Comparison of ENCODE assay signal across 1 cellular context in the genomic region with DNA sequence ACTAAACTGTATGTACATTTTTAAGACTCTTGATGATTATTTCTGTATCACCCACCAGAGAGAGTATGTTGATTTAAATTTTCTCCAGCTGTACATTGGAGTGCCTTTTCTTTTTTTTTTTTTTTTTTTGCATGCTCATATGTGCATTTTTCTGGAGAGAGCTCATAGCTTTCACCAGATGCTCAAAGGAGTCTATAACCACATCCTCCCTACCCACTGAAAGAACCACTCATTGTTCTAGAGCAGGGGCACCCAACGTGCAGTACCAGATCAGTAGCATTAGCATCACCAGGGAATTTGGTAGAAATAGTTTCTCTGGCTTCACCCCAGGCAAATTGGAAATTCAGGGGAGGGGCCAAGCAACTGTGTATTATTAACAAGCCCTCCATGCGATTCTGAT.
TF ChIP-seq lines count a peak whose summit lies in the region.

No MANE protein-coding gene starts in this region.

TF ChIP-seq in IMR-90, 13 proteins besides CTCF, POLR2A, EP300 and RAD21:
- TF ChIP-seq NFE2L2 (IDR thresholded peaks at IDR 0.05; ENCODE audit: low read depth, low read length), result no peak
- TF ChIP-seq MAZ (IDR thresholded peaks at IDR 0.05; ENCODE audit: borderline replicate concordance, low read depth, low read length), result no peak
- no peak for TF ChIP-seq BHLHE40 (IDR thresholded peaks at IDR 0.05; ENCODE audit: low read depth, low read length)
- TF ChIP-seq CEBPB (IDR thresholded peaks at IDR 0.05; ENCODE audit: low read depth, low read length), result no peak
- TF ChIP-seq MXI1 (IDR thresholded peaks at IDR 0.05; ENCODE audit: borderline replicate concordance, low read depth, low read length), result no peak
- TF ChIP-seq, protein P1, sequence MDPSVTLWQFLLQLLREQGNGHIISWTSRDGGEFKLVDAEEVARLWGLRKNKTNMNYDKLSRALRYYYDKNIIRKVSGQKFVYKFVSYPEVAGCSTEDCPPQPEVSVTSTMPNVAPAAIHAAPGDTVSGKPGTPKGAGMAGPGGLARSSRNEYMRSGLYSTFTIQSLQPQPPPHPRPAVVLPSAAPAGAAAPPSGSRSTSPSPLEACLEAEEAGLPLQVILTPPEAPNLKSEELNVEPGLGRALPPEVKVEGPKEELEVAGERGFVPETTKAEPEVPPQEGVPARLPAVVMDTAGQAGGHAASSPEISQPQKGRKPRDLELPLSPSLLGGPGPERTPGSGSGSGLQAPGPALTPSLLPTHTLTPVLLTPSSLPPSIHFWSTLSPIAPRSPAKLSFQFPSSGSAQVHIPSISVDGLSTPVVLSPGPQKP (IDR thresholded peaks at IDR 0.05; ENCODE audit: borderline replicate concordance, low read depth, low read length), result no peak
